In genomic region chr22:18156878-18157713, GRCh38 we compare ENCODE assay signal across 8 cellular contexts. TPM values are rescaled to one million over a fixed set of nuclear protein-coding genes. Genes with fewer than 3 reads are reported as not detected.
A peak's percentile ranks its signal among the peaks of the same experiment; 100 is the strongest.
DNase-seq lines count a peak whose midpoint lies in the region; ATAC-seq, FAIRE-seq and TF ChIP-seq lines count a peak whose summit lies in the region.

No MANE protein-coding gene starts in this region.

- WGBS in ovary, 3 donors, result 37 to 44% (median 43%) methylated on average over 24 of the region's 24 CpGs
- WGBS in aorta, 2 donors, result 12 to 33% methylated on average over 24 of the region's 24 CpGs

- H3K27me3 Mint-ChIP-seq in CD4-positive, CD25-positive, alpha-beta regulatory T cell, result no peaks in the 10 kb centered on the region
- H3K27me3 Mint-ChIP-seq in activated naive CD4-positive, alpha-beta T cell treated with anti-CD3 and anti-CD28 coated beads for 36 hours (ENCODE audit: low read depth), result no peaks in the 10 kb centered on the region

- TF ChIP-seq CTCF in ovary (IDR thresholded peaks at IDR 0.05), result peak in 2 of 3 donors; percentile 31 to 33

- peak; percentile 39 to 48 (median 46) for DNase-seq in CD4-positive, CD25-positive, alpha-beta regulatory T cell
- DNase-seq in HK-2 (ENCODE audit: unreplicated experiment) (peak; percentile 61), NT2/D1 (ENCODE audit: low read depth, low spot score) (peak; percentile 70), frontal cortex (ENCODE audit: low spot score in 2 of 2) (peak; percentile 64 to 78), ovary (peak; percentile 34 to 69 (median 59)), aorta (peak; percentile 79 to 92)
- peak; percentile 76 for DNase-seq in activated naive CD4-positive, alpha-beta T cell treated with anti-CD3 and anti-CD28 coated beads for 36 hours

- no peak overlapping the region for H3K27ac ChIP-seq in CD4-positive, CD25-positive, alpha-beta regulatory T cell (ENCODE audit: insufficient read depth, low read length, poor library complexity, severe bottlenecking)
- H3K27ac ChIP-seq in ovary (peak overlapping the region in 1 of 2 donors; percentile 40), aorta (ENCODE audit: low read depth in 1 of 2, low read length in 2 of 2) (no peak overlapping the region)

- TF ChIP-seq POLR2A in ovary (IDR thresholded peaks at IDR 0.05), result no peak

- H3K27me3 ChIP-seq in CD4-positive, CD25-positive, alpha-beta regulatory T cell (ENCODE audit: control insufficient read depth, insufficient read depth, low read length), result no peaks in the 10 kb centered on the region
- no peaks in the 10 kb centered on the region for H3K27me3 ChIP-seq in NT2/D1 (ENCODE audit: insufficient read depth, insufficient read length)
- no peaks in the 10 kb centered on the region for H3K27me3 ChIP-seq in ovary
- H3K27me3 ChIP-seq in aorta (ENCODE audit: control insufficient read depth in 1 of 2, insufficient read depth in 2 of 2, low read length in 1 of 2), result no peaks in the 10 kb centered on the region

- no peak for ATAC-seq in CD4-positive, CD25-positive, alpha-beta regulatory T cell (ENCODE audit: low read depth in 2 of 2)
- ATAC-seq in aorta (ENCODE audit: low FRiP score) (peak; percentile 66), HG03025 (IDR thresholded peaks at IDR 0.05; ENCODE audit: low FRiP score, unreplicated experiment) (no peak)

- peak overlapping the region; percentile 13 for H3K9ac ChIP-seq in NT2/D1 (ENCODE audit: insufficient read length, low read depth)

- H3K27ac Mint-ChIP-seq in CD4-positive, CD25-positive, alpha-beta regulatory T cell, result peak overlapping the region; percentile 33 to 77 (median 67)
- H3K27ac Mint-ChIP-seq in activated naive CD4-positive, alpha-beta T cell treated with anti-CD3 and anti-CD28 coated beads for 36 hours, result no peak overlapping the region

- no peaks in the 10 kb centered on the region for H3K9me3 Mint-ChIP-seq in CD4-positive, CD25-positive, alpha-beta regulatory T cell
- no peaks in the 10 kb centered on the region for H3K9me3 Mint-ChIP-seq in activated naive CD4-positive, alpha-beta T cell treated with anti-CD3 and anti-CD28 coated beads for 36 hours

- H3K9me3 ChIP-seq in CD4-positive, CD25-positive, alpha-beta regulatory T cell (ENCODE audit: control insufficient read depth in 2 of 2, low read length in 2 of 2), result no peaks in the 10 kb centered on the region
- no peaks in the 10 kb centered on the region for H3K9me3 ChIP-seq in NT2/D1 (ENCODE audit: insufficient read depth, low read length)
- H3K9me3 ChIP-seq in ovary, result no peaks in the 10 kb centered on the region
- no peaks in the 10 kb centered on the region for H3K9me3 ChIP-seq in aorta (ENCODE audit: control insufficient read depth, low read length)

- H3K4me1 Mint-ChIP-seq in CD4-positive, CD25-positive, alpha-beta regulatory T cell, result peaks cover 6 to 16% (median 13%) of the 10 kb centered on the region in 4 donors
- peaks cover 6% of the 10 kb centered on the region for H3K4me1 Mint-ChIP-seq in activated naive CD4-positive, alpha-beta T cell treated with anti-CD3 and anti-CD28 coated beads for 36 hours (ENCODE audit: low read depth)

- no peak overlapping the region for H3K4me3 ChIP-seq in CD4-positive, CD25-positive, alpha-beta regulatory T cell (ENCODE audit: low read depth, low read length)
- H3K4me3 ChIP-seq in NT2/D1 (ENCODE audit: insufficient read length, low read depth) (no peak overlapping the region), ovary (no peak overlapping the region), aorta (ENCODE audit: low read length in 2 of 2) (no peak overlapping the region)

- H3K4me1 ChIP-seq in CD4-positive, CD25-positive, alpha-beta regulatory T cell (ENCODE audit: control insufficient read depth, insufficient read depth, low read length, poor library complexity, severe bottlenecking), result peaks cover 3% of the 10 kb centered on the region
- no peaks in the 10 kb centered on the region for H3K4me1 ChIP-seq in NT2/D1 (ENCODE audit: insufficient read depth, insufficient read length)
- H3K4me1 ChIP-seq in ovary (ENCODE audit: insufficient read depth), result no peaks in the 10 kb centered on the region
- no peaks in the 10 kb centered on the region for H3K4me1 ChIP-seq in aorta (ENCODE audit: control insufficient read depth in 1 of 2, insufficient read depth in 2 of 2, low read length in 2 of 2)

- CTCF ChIA-PET in activated naive CD4-positive, alpha-beta T cell treated with anti-CD3 and anti-CD28 coated beads for 36 hours (lab: Charles Lee), result interaction anchor here (1.1 kb wide), 1 partner anchor 81 kb away, joined by 3 read pairs; no protein-coding TSS in a partner anchor

- H3K36me3 ChIP-seq in CD4-positive, CD25-positive, alpha-beta regulatory T cell (ENCODE audit: control insufficient read depth, insufficient read depth, low read length), result no peaks in the 10 kb centered on the region
- H3K36me3 ChIP-seq in NT2/D1 (ENCODE audit: insufficient read depth, insufficient read length, low read length) (no peaks in the 10 kb centered on the region), ovary (no peaks in the 10 kb centered on the region), aorta (ENCODE audit: control insufficient read depth in 1 of 2, insufficient read depth in 2 of 2, low read length in 1 of 2) (no peaks in the 10 kb centered on the region)

- no peak overlapping the region for H3K4me3 Mint-ChIP-seq in CD4-positive, CD25-positive, alpha-beta regulatory T cell
- no peak overlapping the region for H3K4me3 Mint-ChIP-seq in activated naive CD4-positive, alpha-beta T cell treated with anti-CD3 and anti-CD28 coated beads for 36 hours

- TF ChIP-seq EP300 in ovary (IDR thresholded peaks at IDR 0.05), result no peak

- intact Hi-C loops in activated naive CD4-positive, alpha-beta T cell treated with anti-CD3 and anti-CD28 coated beads for 36 hours (cut with micrococcal nuclease), result no loop called here
- intact Hi-C loops in ovary (cut with DNase I), result no loop called here
- intact Hi-C loops in aorta (cut with DNase I), result no loop called here

- FAIRE-seq in frontal cortex (lab: Jason Lieb, UNC), result no peak

- H3K36me3 Mint-ChIP-seq in CD4-positive, CD25-positive, alpha-beta regulatory T cell, result peaks cover 4% of the 10 kb centered on the region
- no peaks in the 10 kb centered on the region for H3K36me3 Mint-ChIP-seq in activated naive CD4-positive, alpha-beta T cell treated with anti-CD3 and anti-CD28 coated beads for 36 hours (ENCODE audit: low read depth)

RNA-seq across cellular contexts. Expression of gene USP18, which starts 7.1 kb away (rescaled TPM):
- 7.6 TPM for total RNA-seq in CD4-positive, CD25-positive, alpha-beta regulatory T cell
- polyA plus RNA-seq in CD4-positive, CD25-positive, alpha-beta regulatory T cell, result 10 to 100 TPM in 3 of 4 donors, 1 to 10 TPM in 1; 6.4 to 16.0 (median 12.9) TPM
- total RNA-seq in activated naive CD4-positive, alpha-beta T cell treated with anti-CD3 and anti-CD28 coated beads for 36 hours, result 10 to 100 TPM; 13.4 to 13.9 TPM
- 1.2 TPM for total RNA-seq in frontal cortex
- 1 to 10 TPM; 1.5 to 6.0 (median 2.7) TPM for total RNA-seq in ovary
- polyA plus RNA-seq in ovary, result 1 to 10 TPM; 4.8 to 8.1 TPM
- total RNA-seq in aorta, result 1 to 10 TPM; 4.3 to 4.4 TPM
- polyA plus RNA-seq in aorta, result 1 to 10 TPM; 1.3 to 3.0 TPM

RNA-seq across cellular contexts. Expression of gene TUBA8, which starts 46.5 kb away (rescaled TPM):
- 2.3 TPM for total RNA-seq in CD4-positive, CD25-positive, alpha-beta regulatory T cell
- under 1 TPM; 0.15 to 0.37 (median 0.29) TPM for polyA plus RNA-seq in CD4-positive, CD25-positive, alpha-beta regulatory T cell
- total RNA-seq in activated naive CD4-positive, alpha-beta T cell treated with anti-CD3 and anti-CD28 coated beads for 36 hours, result under 1 TPM in 1 of 2 experiments, not detected in 1; 0.25 TPM
- 2.9 TPM for total RNA-seq in frontal cortex
- 1 to 10 TPM in 6 of 7 donors, not detected in 1; 1.4 to 4.2 (median 2.0) TPM for total RNA-seq in ovary
- 1 to 10 TPM in 1 of 2 donors, under 1 TPM in 1; 0.92 to 2.0 TPM for polyA plus RNA-seq in ovary
- total RNA-seq in aorta, result 1 to 10 TPM; 2.6 to 3.1 TPM
- polyA plus RNA-seq in aorta, result 1 to 10 TPM; 1.6 to 2.7 TPM
